ENCODE assay signal across 8 cellular contexts in genomic region chr4:156971623-156972369, GRCh38. TPM values are rescaled to one million over a fixed set of nuclear protein-coding genes. Genes with fewer than 3 reads are reported as not detected.
A peak's percentile ranks its signal among the peaks of the same experiment; 100 is the strongest.
DNase-seq lines count a peak whose midpoint lies in the region; ATAC-seq, FAIRE-seq and TF ChIP-seq lines count a peak whose summit lies in the region.

TSS of gene PDGFC (minus strand) at chr4:156971799. CDS start at chr4:156970903, 896 bp downstream.

- no peaks in the 10 kb centered on the region for H3K27me3 Mint-ChIP-seq in Caco-2 (ENCODE audit: insufficient read depth, unreplicated experiment)

- peaks cover 39% of the 10 kb centered on the region for H3K79me2 ChIP-seq in keratinocyte (ENCODE audit: control insufficient read depth, insufficient read depth, low read length)

- H3K9me3 ChIP-seq in Caco-2: no peaks in the 10 kb centered on the region
- no peaks in the 10 kb centered on the region for H3K9me3 ChIP-seq in colonic mucosa
- H3K9me3 ChIP-seq in keratinocyte (ENCODE audit: control insufficient read depth, low read depth, low read length): no peaks in the 10 kb centered on the region
- no peaks in the 10 kb centered on the region for H3K9me3 ChIP-seq in skeletal muscle satellite cell (replicated peaks; ENCODE audit: low read length)

- peak within 1 kb of the TSS; percentile 77 for H2AFZ ChIP-seq in keratinocyte (ENCODE audit: control insufficient read depth, low read length)

- POLR2A ChIA-PET in Caco-2 (lab: Charles Lee): no interaction called here

- peak within 1 kb of the TSS; percentile 68 for H3K27ac Mint-ChIP-seq in Caco-2 (ENCODE audit: unreplicated experiment)

- DNase-seq in Caco-2 (peak; percentile 78 to 84), RCC 7860 (ENCODE audit: low spot score) (peak; percentile 46), colonic mucosa (peak; percentile 67), keratinocyte (ENCODE audit: low read depth, low spot score) (no peak)

- FAIRE-seq in RCC 7860 (lab: Jason Lieb, UNC): no peak
- no peak for FAIRE-seq in keratinocyte (lab: Jason Lieb, UNC)

- H3K4me2 ChIP-seq in keratinocyte (ENCODE audit: control insufficient read depth, extremely low read depth, insufficient read depth, low read depth, low read length): peak within 1 kb of the TSS; percentile 88
- H3K4me2 ChIP-seq in skeletal muscle satellite cell (ENCODE audit: low read length): peak within 1 kb of the TSS; percentile 96

- H3K9me1 ChIP-seq in keratinocyte (ENCODE audit: control insufficient read depth, extremely low read depth, insufficient read depth, low read length): no peaks in the 10 kb centered on the region

- no peaks in the 10 kb centered on the region for H3K27me3 ChIP-seq in Caco-2 (replicated peaks; ENCODE audit: control insufficient read depth, insufficient read depth, low read length)
- no peaks in the 10 kb centered on the region for H3K27me3 ChIP-seq in colonic mucosa
- H3K27me3 ChIP-seq in keratinocyte (ENCODE audit: control insufficient read depth, extremely low read depth, insufficient read depth, low read length): no peaks in the 10 kb centered on the region
- H3K27me3 ChIP-seq in skeletal muscle satellite cell (ENCODE audit: control insufficient read depth, insufficient read depth, low read length): no peaks in the 10 kb centered on the region

- peak within 1 kb of the TSS; percentile 53 for H3K27ac ChIP-seq in colonic mucosa
- H3K27ac ChIP-seq in keratinocyte (ENCODE audit: control insufficient read depth, insufficient read depth, low read length): peak within 1 kb of the TSS; percentile 84

- H3K9ac ChIP-seq in colonic mucosa (ENCODE audit: low read depth in 2 of 2, low read length in 2 of 2): peak within 1 kb of the TSS in 1 of 2 donors; percentile 63
- H3K9ac ChIP-seq in keratinocyte (ENCODE audit: control insufficient read depth, extremely low read depth, insufficient read depth, low read length): peak within 1 kb of the TSS; percentile 80
- peak within 1 kb of the TSS; percentile 94 for H3K9ac ChIP-seq in skeletal muscle satellite cell (ENCODE audit: low read depth, low read length)

- H3K9me3 Mint-ChIP-seq in Caco-2 (ENCODE audit: unreplicated experiment): no peaks in the 10 kb centered on the region

- H3K4me3 Mint-ChIP-seq in Caco-2 (ENCODE audit: unreplicated experiment): peak within 1 kb of the TSS; percentile 82

- ATAC-seq in HG02610 (IDR thresholded peaks at IDR 0.05; ENCODE audit: unreplicated experiment): peak; percentile 35
- ATAC-seq in HG03457 (IDR thresholded peaks at IDR 0.05; ENCODE audit: unreplicated experiment): no peak
- no peak for ATAC-seq in GM21737 (IDR thresholded peaks at IDR 0.05; ENCODE audit: unreplicated experiment)

- peaks cover 30% of the 10 kb centered on the region for H3K4me1 Mint-ChIP-seq in Caco-2 (ENCODE audit: low read depth, unreplicated experiment)

- no peaks in the 10 kb centered on the region for H4K20me1 ChIP-seq in keratinocyte (ENCODE audit: control insufficient read depth, extremely low read depth, insufficient read depth, low read length)

- dilution Hi-C loops in keratinocyte (cut with MboI; ENCODE audit: extremely low pct_ligation_motif_present, low sequenced_read_pairs): no loop called here

- H3K4me1 ChIP-seq in Caco-2 (peaks cover 24% of the 10 kb centered on the region), colonic mucosa (no peaks in the 10 kb centered on the region), keratinocyte (ENCODE audit: control insufficient read depth, extremely low read depth, insufficient read depth, low read length) (peaks cover 34% of the 10 kb centered on the region), skeletal muscle satellite cell (ENCODE audit: control insufficient read depth, insufficient read depth, low read length) (peaks cover 64% of the 10 kb centered on the region)

- no TSS peak for BruUV-seq in Caco-2 (replicated peaks; lab: Mats Ljungman, UMichigan)

- H3K4me3 ChIP-seq in Caco-2 (ENCODE audit: low read depth, low read length) (peak within 1 kb of the TSS; percentile 62), colonic mucosa (peak within 1 kb of the TSS; percentile 53), keratinocyte (ENCODE audit: control insufficient read depth in 2 of 3, extremely low read depth in 1 of 3, insufficient read depth in 2 of 3, low read depth in 1 of 3, low read length in 3 of 3) (peak within 1 kb of the TSS; percentile 76 to 85 (median 80)), skeletal muscle satellite cell (ENCODE audit: low read length) (peak within 1 kb of the TSS; percentile 83)

- CTCF ChIA-PET in Caco-2 (lab: Charles Lee): interaction anchor here (1.9 kb wide), 1 partner anchor 496 kb away, joined by 6 read pairs; no protein-coding TSS in a partner anchor

- intact Hi-C loops in Caco-2 (cut with micrococcal nuclease; ENCODE audit: unreplicated experiment) (loop anchor here (1.0 to 10.0 kb wide), 4 partner anchors 74 to 803 kb away; no protein-coding TSS in a partner anchor), colonic mucosa (cut with DNase I) (no loop called here)

- TF ChIP-seq CTCF in Caco-2 (IDR thresholded peaks at IDR 0.05; ENCODE audit: insufficient read depth in 1 of 2, low read depth in 1 of 2, low read length in 1 of 2, severe bottlenecking in 1 of 2, unreplicated experiment in 1 of 2) (peak; percentile 44 to 60), colonic mucosa (IDR thresholded peaks at IDR 0.05) (peak; percentile 21), keratinocyte (optimal IDR thresholded peaks at IDR 0.05 in 1 of 3, IDR thresholded peaks at IDR 0.05 in 1 of 3, conservative IDR thresholded peaks at IDR 0.05 in 1 of 3; ENCODE audit: extremely low read depth in 1 of 3, insufficient read depth in 2 of 3, low read length in 3 of 3) (peak; percentile 25 to 58 (median 49))

- H3K36me3 ChIP-seq in Caco-2 (ENCODE audit: control insufficient read depth, insufficient read depth, low read length): no peaks in the 10 kb centered on the region
- H3K36me3 ChIP-seq in colonic mucosa: no peaks in the 10 kb centered on the region
- no peaks in the 10 kb centered on the region for H3K36me3 ChIP-seq in keratinocyte (ENCODE audit: control insufficient read depth in 2 of 2, extremely low read depth in 1 of 2, insufficient read depth in 2 of 2, low read length in 2 of 2)
- H3K36me3 ChIP-seq in skeletal muscle satellite cell (ENCODE audit: insufficient read depth, low read length): peaks cover 3% of the 10 kb centered on the region

- no peaks in the 10 kb centered on the region for H3K36me3 Mint-ChIP-seq in Caco-2 (ENCODE audit: insufficient read depth, unreplicated experiment)

RNA-seq across cellular contexts. Expression of gene PDGFC, which starts in this region (rescaled TPM):
- total RNA-seq in Caco-2 (2022): 9.5 and 12.3 TPM in 2 replicates
- total RNA-seq in colonic mucosa: 1 to 10 TPM; 3.9 to 8.3 TPM
- 19.5 to 29.7 TPM (median 28.9 TPM) in 3 replicates for polyA plus RNA-seq in keratinocyte
- polyA plus RNA-seq in keratinocyte (2011; ENCODE audit: low read depth): 22.1 TPM
- polyA plus RNA-seq in keratinocyte (2011; cell fraction: cytosol; rRNA removed): 11.6 and 23.3 TPM in 2 replicates
- 34.6 and 37.1 TPM in 2 replicates for polyA plus RNA-seq in keratinocyte (2011; cell fraction: nucleus; rRNA removed)
- polyA plus RNA-seq in keratinocyte (2012; ENCODE audit: low replicate concordance): 12.8 and 36.2 TPM in 2 replicates
- 30.0 to 73.6 TPM (median 44.4 TPM) in 3 replicates for polyA minus RNA-seq in keratinocyte
- polyA minus RNA-seq in keratinocyte (2011; cell fraction: cytosol; rRNA and poly(A)+ RNA removed): 24.0 TPM
- polyA minus RNA-seq in keratinocyte (2011; cell fraction: nucleus; rRNA and poly(A)+ RNA removed): 35.7 and 84.4 TPM in 2 replicates
- total RNA-seq in skeletal muscle satellite cell (2012; rRNA removed): 54.8 and 55.0 TPM in 2 replicates
